In the genomic region with DNA sequence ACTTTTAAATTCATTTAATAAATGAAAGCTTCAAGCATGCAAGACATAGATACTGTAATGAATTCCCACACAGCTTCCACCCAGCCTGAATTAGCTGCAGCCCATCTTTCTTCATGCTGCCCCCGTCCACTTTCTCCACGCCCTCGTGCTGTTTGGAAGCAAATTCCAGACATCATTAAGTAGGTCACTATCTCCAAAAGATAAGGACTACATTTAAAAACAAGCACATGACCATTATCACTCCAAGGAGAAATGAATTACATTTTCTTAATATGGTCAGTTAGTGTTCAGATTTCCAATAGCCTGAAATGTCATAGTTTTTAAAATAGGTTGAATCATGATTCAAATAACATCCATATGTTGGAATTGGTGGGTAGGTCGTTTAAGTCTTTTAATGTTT, we compare ENCODE assay signal across 16 cellular contexts. TPM values are rescaled to one million over a fixed set of nuclear protein-coding genes. Genes with fewer than 3 reads are reported as not detected.
DNase-seq lines count a peak whose midpoint lies in the region; ATAC-seq and TF ChIP-seq lines count a peak whose summit lies in the region.
"Had no signal": no experiment of that assay in that cellular context is flagged by ENCODE, and none has a peak within 500 bp of the region (broad histone marks: within the 10 kb centered on the region; RNA-seq: fewer than 3 reads in every experiment).

No MANE protein-coding gene starts in this region.

- H3K4me3 Mint-ChIP-seq in Caco-2 (ENCODE audit: unreplicated experiment), result peak overlapping the region; percentile 26
- H3K4me3 Mint-ChIP-seq: activated naive CD8-positive, alpha-beta T cell treated with anti-CD3 and anti-CD28 coated beads, Interleukin-2, amount 10 ng/mL, durations not matched to agents 7 days and 5 days; H9 had no signal

- no peaks in the 10 kb centered on the region for H3K9me3 ChIP-seq in Caco-2
- H3K9me3 ChIP-seq in RWPE2 (ENCODE audit: severe bottlenecking), result no peaks in the 10 kb centered on the region
- no peaks in the 10 kb centered on the region for H3K9me3 ChIP-seq in neutrophil
- no peaks in the 10 kb centered on the region for H3K9me3 ChIP-seq in smooth muscle cell (replicated peaks; ENCODE audit: low read depth)
- no peaks in the 10 kb centered on the region for H3K9me3 ChIP-seq in prostate gland
- H3K9me3 ChIP-seq: esophagus squamous epithelium had no signal

- H3K27me3 ChIP-seq in Caco-2 (replicated peaks; ENCODE audit: control insufficient read depth, insufficient read depth, low read length) (no peaks in the 10 kb centered on the region), RWPE2 (ENCODE audit: insufficient read depth, poor library complexity, severe bottlenecking) (no peaks in the 10 kb centered on the region), neutrophil (no peaks in the 10 kb centered on the region), smooth muscle cell (ENCODE audit: low read depth) (no peaks in the 10 kb centered on the region), prostate gland (replicated peaks; ENCODE audit: insufficient read depth) (no peaks in the 10 kb centered on the region)
- H3K27me3 ChIP-seq: esophagus squamous epithelium had no signal

- intact Hi-C loops in Caco-2 (cut with micrococcal nuclease; ENCODE audit: unreplicated experiment) (loop anchor here (1.0 to 2.0 kb wide), 2 partner anchors 16 to 25 kb away; a partner anchor contains a TSS), prostate gland (cut with DNase I) (no loop called here)

- 28% methylated on average over 4 of the region's 4 CpGs for WGBS in smooth muscle cell (ENCODE audit: low lambda C conversion rate)
- whole genome bisulfite sequencing in prostate gland, result 78% methylated on average over 4 of the region's 4 CpGs

- peaks cover 32% of the 10 kb centered on the region for H3K4me1 Mint-ChIP-seq in Caco-2 (ENCODE audit: low read depth, unreplicated experiment)

- BruUV-seq in Caco-2 (replicated peaks; lab: Mats Ljungman, UMichigan), result no TSS peak

- H4K20me1 ChIP-seq in smooth muscle cell (ENCODE audit: low read depth), result peaks cover 66% of the 10 kb centered on the region

- no peaks in the 10 kb centered on the region for H3K27me3 Mint-ChIP-seq in Caco-2 (ENCODE audit: insufficient read depth, unreplicated experiment)

- H3K27ac ChIP-seq in RWPE2 (ENCODE audit: poor library complexity, severe bottlenecking), result peak overlapping the region; percentile 47
- H3K27ac ChIP-seq in epithelial cell of prostate, result peak overlapping the region; percentile 72
- peak overlapping the region; percentile 93 for H3K27ac ChIP-seq in neutrophil
- H3K27ac ChIP-seq in smooth muscle cell (ENCODE audit: low read depth), result no peak overlapping the region
- no peak overlapping the region for H3K27ac ChIP-seq in prostate gland

- ATAC-seq in RWPE2 (ENCODE audit: low read depth), result no peak

- H3K4me3 ChIP-seq in Caco-2 (ENCODE audit: low read depth, low read length) (no peak overlapping the region), RWPE2 (ENCODE audit: severe bottlenecking) (no peak overlapping the region), neutrophil (ENCODE audit: low read depth in 1 of 2, low read length in 1 of 2) (peak overlapping the region; percentile 51 to 54), smooth muscle cell (no peak overlapping the region), prostate gland (no peak overlapping the region)
- H3K4me3 ChIP-seq: esophagus squamous epithelium had no signal

- POLR2A ChIA-PET in Caco-2 (lab: Charles Lee), result interaction anchor here (1.2 kb wide), 1 partner anchor 21 kb away, joined by 7 read pairs; no protein-coding TSS in a partner anchor

- H3K4me1 ChIP-seq in Caco-2 (peaks cover 40% of the 10 kb centered on the region), RWPE2 (ENCODE audit: insufficient read depth, poor library complexity, severe bottlenecking) (peaks cover 31% of the 10 kb centered on the region), neutrophil (ENCODE audit: control insufficient read depth in 1 of 2, insufficient read depth in 1 of 2, low read depth in 1 of 2, low read length in 1 of 2) (peaks cover 98 to 99% of the 10 kb centered on the region in 2 experiments), smooth muscle cell (ENCODE audit: low read depth) (peaks cover 10% of the 10 kb centered on the region), prostate gland (replicated peaks) (no peaks in the 10 kb centered on the region)

- no peak overlapping the region for H3K9ac ChIP-seq in smooth muscle cell (ENCODE audit: low read depth)

- no peaks in the 10 kb centered on the region for H3K9me3 Mint-ChIP-seq in Caco-2 (ENCODE audit: unreplicated experiment)
- H3K9me3 Mint-ChIP-seq: activated naive CD8-positive, alpha-beta T cell treated with anti-CD3 and anti-CD28 coated beads, Interleukin-2, amount 10 ng/mL, durations not matched to agents 7 days and 5 days; H9; T-helper 1 cell treated with Interleukin-12 subunit alpha and Interleukin-12 subunit beta and Interleukin-4 antibody, amounts not matched to agents 30 μg/mL and 1 μg/mL, for 36 hours had no signal

- H3K4me2 ChIP-seq in smooth muscle cell, result no peak overlapping the region

- no peak for TF ChIP-seq POLR2A in prostate gland (IDR thresholded peaks at IDR 0.05)

- H3K36me3 Mint-ChIP-seq in Caco-2 (ENCODE audit: insufficient read depth, unreplicated experiment), result no peaks in the 10 kb centered on the region

- CTCF ChIA-PET in Caco-2 (lab: Charles Lee), result interaction anchor here (0.5 to 2.2 kb wide), 6 partner anchors 20 to 1892 kb away, joined by 3 to 10 read pairs (median 4); no protein-coding TSS in a partner anchor

- H3F3A ChIP-seq in smooth muscle cell (ENCODE audit: low read depth), result no peaks in the 10 kb centered on the region

- TF ChIP-seq CTCF in Caco-2 (IDR thresholded peaks at IDR 0.05; ENCODE audit: insufficient read depth in 1 of 2, low read depth in 1 of 2, low read length in 1 of 2, severe bottlenecking in 1 of 2, unreplicated experiment in 1 of 2), result no peak
- no peak for TF ChIP-seq CTCF in RWPE2 (IDR thresholded peaks at IDR 0.05; ENCODE audit: poor library complexity, severe bottlenecking)
- TF ChIP-seq CTCF in neutrophil (IDR thresholded peaks at IDR 0.05), result no peak
- no peak for TF ChIP-seq CTCF in smooth muscle cell (IDR thresholded peaks at IDR 0.05; ENCODE audit: borderline replicate concordance, insufficient read depth, poor library complexity, severe bottlenecking)
- TF ChIP-seq CTCF in prostate gland (IDR thresholded peaks at IDR 0.05), result no peak

- DNase-seq in Caco-2 (no peak), RWPE2 (ENCODE audit: low spot score) (no peak), epithelial cell of prostate (ENCODE audit: low read depth, low spot score) (no peak), smooth muscle cell (lab: John Stamatoyannopoulos, UW; ENCODE audit: unreplicated experiment) (no peak), medulla oblongata (ENCODE audit: extremely low spot score) (no peak), germinal center (ENCODE audit: low spot score) (no peak), prostate gland (ENCODE audit: low spot score) (no peak)
- DNase-seq: activated CD8-positive, alpha-beta memory T cell treated with anti-CD3 and anti-CD28 coated beads, Interleukin-2, amount 50 U/mL, for 48 hours; activated naive CD8-positive, alpha-beta T cell treated with anti-CD3 and anti-CD28 coated beads, Interleukin-2, amount 10 ng/mL, durations not matched to agents 7 days and 5 days; DMS79 treated with DMSO at 0.1 percent for 48 hours; esophagus squamous epithelium; H9; NCI-H1694; NCI-H446 treated with DMSO at 0.1 percent for 48 hours had no signal

- no peaks in the 10 kb centered on the region for H3K79me2 ChIP-seq in smooth muscle cell (ENCODE audit: low read depth)

- H3K27ac Mint-ChIP-seq in Caco-2 (ENCODE audit: unreplicated experiment), result peak overlapping the region; percentile 33
- H3K27ac Mint-ChIP-seq: activated naive CD8-positive, alpha-beta T cell treated with anti-CD3 and anti-CD28 coated beads, Interleukin-2, amount 10 ng/mL, durations not matched to agents 7 days and 5 days had no signal

- H3K36me3 ChIP-seq in Caco-2 (ENCODE audit: control insufficient read depth, insufficient read depth, low read length) (no peaks in the 10 kb centered on the region), RWPE2 (ENCODE audit: low read depth) (no peaks in the 10 kb centered on the region), neutrophil (no peaks in the 10 kb centered on the region), smooth muscle cell (ENCODE audit: low read depth) (no peaks in the 10 kb centered on the region), prostate gland (no peaks in the 10 kb centered on the region)
- H3K36me3 ChIP-seq: esophagus squamous epithelium had no signal

- H2AFZ ChIP-seq in smooth muscle cell (ENCODE audit: low read depth), result no peak overlapping the region

RNA-seq across cellular contexts. Expression of a gene that starts 24.3 kb away (rescaled TPM):
- total RNA-seq in Caco-2 (2022), result 21.9 and 22.3 TPM in 2 replicates
- total RNA-seq in smooth muscle cell, result 6.9 and 8.7 TPM in 2 replicates
- 3.0 and 3.7 TPM in 2 replicates for polyA plus RNA-seq in smooth muscle cell
- total RNA-seq in prostate gland, result 10 to 100 TPM; 22.2 to 37.4 TPM

Comparison
In these comparisons a context has a peak if more than half of its experiments do, and no peak if none do; other contexts are left out.
1. H3K4me3 ChIP-seq: peak in neutrophil (2 of 2); none in Caco-2 (single experiment), RWPE2 (single experiment), smooth muscle cell (single experiment) and prostate gland (0 of 2).
2. H3K27ac ChIP-seq: peak in RWPE2 (single experiment), epithelial cell of prostate (single experiment) and neutrophil (single experiment); none in smooth muscle cell (single experiment) and prostate gland (0 of 2).